In the genomic region with DNA sequence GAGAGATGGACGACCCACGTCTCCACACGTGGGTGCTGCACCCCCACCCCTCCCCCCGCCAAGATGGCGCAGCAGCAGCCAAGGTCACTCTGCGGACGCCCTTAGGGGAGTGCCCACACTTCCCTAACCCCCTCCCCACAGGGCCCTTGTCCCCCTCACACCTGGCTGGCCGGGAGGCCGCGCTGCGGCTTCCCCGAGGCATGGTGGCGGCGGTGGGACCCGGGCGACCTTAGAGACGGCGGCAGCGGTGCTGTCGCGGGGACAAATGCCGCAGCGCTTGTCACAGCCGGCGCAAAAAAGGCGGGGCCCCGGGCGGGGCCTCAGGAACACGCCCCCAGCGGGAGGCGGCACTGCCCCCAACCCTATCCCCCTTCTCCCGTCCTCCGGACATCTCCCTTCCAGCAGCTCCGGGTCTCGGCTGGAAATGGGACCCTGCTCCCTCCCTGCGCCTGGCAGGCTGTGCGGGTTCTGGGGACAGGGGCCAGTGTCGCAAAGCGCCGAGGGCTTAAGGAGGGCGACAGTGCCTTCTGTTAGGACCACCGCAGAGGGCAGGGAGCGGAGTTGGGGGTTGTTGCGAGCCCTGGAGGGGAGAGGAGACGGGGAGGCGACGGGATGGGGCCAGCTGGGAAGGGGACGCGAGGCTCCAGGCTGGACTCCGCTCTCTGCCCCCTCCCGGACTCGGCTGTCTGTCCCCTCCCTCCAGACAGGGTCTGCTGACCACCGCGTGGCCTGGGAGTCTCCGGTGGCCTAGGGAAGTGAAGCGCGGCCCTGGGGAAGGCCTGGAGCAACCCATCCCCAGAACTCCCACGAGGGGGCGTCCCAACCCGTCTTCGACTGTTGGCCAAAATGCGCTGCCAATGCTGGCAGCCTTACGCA, we compare ENCODE assay signal across 1 cellular context.
TF ChIP-seq lines count a peak whose summit lies in the region.

Gene CHCHD10 (minus strand): TSS at position 300 of the 876 bp plus-strand sequence. CDS start 98 bp downstream, at position 202.

TF ChIP-seq in K562, 482 proteins besides CTCF, POLR2A, EP300 and RAD21 (continued from another document and continues in another):
- TF ChIP-seq MAX (CRISPR knock-in tag; IDR thresholded peaks at IDR 0.05), result peak; percentile 79
- TF ChIP-seq FUS (optimal IDR thresholded peaks at IDR 0.05; ENCODE audit: low read depth, low read length), result no peak
- peak; percentile 89 for TF ChIP-seq GTF2E2 (tag; IDR thresholded peaks at IDR 0.05)
- TF ChIP-seq, protein P1, sequence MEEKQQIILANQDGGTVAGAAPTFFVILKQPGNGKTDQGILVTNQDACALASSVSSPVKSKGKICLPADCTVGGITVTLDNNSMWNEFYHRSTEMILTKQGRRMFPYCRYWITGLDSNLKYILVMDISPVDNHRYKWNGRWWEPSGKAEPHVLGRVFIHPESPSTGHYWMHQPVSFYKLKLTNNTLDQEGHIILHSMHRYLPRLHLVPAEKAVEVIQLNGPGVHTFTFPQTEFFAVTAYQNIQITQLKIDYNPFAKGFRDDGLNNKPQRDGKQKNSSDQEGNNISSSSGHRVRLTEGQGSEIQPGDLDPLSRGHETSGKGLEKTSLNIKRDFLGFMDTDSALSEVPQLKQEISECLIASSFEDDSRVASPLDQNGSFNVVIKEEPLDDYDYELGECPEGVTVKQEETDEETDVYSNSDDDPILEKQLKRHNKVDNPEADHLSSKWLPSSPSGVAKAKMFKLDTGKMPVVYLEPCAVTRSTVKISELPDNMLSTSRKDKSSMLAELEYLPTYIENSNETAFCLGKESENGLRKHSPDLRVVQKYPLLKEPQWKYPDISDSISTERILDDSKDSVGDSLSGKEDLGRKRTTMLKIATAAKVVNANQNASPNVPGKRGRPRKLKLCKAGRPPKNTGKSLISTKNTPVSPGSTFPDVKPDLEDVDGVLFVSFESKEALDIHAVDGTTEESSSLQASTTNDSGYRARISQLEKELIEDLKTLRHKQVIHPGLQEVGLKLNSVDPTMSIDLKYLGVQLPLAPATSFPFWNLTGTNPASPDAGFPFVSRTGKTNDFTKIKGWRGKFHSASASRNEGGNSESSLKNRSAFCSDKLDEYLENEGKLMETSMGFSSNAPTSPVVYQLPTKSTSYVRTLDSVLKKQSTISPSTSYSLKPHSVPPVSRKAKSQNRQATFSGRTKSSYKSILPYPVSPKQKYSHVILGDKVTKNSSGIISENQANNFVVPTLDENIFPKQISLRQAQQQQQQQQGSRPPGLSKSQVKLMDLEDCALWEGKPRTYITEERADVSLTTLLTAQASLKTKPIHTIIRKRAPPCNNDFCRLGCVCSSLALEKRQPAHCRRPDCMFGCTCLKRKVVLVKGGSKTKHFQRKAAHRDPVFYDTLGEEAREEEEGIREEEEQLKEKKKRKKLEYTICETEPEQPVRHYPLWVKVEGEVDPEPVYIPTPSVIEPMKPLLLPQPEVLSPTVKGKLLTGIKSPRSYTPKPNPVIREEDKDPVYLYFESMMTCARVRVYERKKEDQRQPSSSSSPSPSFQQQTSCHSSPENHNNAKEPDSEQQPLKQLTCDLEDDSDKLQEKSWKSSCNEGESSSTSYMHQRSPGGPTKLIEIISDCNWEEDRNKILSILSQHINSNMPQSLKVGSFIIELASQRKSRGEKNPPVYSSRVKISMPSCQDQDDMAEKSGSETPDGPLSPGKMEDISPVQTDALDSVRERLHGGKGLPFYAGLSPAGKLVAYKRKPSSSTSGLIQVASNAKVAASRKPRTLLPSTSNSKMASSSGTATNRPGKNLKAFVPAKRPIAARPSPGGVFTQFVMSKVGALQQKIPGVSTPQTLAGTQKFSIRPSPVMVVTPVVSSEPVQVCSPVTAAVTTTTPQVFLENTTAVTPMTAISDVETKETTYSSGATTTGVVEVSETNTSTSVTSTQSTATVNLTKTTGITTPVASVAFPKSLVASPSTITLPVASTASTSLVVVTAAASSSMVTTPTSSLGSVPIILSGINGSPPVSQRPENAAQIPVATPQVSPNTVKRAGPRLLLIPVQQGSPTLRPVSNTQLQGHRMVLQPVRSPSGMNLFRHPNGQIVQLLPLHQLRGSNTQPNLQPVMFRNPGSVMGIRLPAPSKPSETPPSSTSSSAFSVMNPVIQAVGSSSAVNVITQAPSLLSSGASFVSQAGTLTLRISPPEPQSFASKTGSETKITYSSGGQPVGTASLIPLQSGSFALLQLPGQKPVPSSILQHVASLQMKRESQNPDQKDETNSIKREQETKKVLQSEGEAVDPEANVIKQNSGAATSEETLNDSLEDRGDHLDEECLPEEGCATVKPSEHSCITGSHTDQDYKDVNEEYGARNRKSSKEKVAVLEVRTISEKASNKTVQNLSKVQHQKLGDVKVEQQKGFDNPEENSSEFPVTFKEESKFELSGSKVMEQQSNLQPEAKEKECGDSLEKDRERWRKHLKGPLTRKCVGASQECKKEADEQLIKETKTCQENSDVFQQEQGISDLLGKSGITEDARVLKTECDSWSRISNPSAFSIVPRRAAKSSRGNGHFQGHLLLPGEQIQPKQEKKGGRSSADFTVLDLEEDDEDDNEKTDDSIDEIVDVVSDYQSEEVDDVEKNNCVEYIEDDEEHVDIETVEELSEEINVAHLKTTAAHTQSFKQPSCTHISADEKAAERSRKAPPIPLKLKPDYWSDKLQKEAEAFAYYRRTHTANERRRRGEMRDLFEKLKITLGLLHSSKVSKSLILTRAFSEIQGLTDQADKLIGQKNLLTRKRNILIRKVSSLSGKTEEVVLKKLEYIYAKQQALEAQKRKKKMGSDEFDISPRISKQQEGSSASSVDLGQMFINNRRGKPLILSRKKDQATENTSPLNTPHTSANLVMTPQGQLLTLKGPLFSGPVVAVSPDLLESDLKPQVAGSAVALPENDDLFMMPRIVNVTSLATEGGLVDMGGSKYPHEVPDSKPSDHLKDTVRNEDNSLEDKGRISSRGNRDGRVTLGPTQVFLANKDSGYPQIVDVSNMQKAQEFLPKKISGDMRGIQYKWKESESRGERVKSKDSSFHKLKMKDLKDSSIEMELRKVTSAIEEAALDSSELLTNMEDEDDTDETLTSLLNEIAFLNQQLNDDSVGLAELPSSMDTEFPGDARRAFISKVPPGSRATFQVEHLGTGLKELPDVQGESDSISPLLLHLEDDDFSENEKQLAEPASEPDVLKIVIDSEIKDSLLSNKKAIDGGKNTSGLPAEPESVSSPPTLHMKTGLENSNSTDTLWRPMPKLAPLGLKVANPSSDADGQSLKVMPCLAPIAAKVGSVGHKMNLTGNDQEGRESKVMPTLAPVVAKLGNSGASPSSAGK (IDR thresholded peaks at IDR 0.05), result peak; percentile 78
- TF ChIP-seq GATAD2B (IDR thresholded peaks at IDR 0.05; ENCODE audit: borderline replicate concordance), result peak; percentile 26; the same call in 1 of the 2 replicates
- TF ChIP-seq, protein P2, sequence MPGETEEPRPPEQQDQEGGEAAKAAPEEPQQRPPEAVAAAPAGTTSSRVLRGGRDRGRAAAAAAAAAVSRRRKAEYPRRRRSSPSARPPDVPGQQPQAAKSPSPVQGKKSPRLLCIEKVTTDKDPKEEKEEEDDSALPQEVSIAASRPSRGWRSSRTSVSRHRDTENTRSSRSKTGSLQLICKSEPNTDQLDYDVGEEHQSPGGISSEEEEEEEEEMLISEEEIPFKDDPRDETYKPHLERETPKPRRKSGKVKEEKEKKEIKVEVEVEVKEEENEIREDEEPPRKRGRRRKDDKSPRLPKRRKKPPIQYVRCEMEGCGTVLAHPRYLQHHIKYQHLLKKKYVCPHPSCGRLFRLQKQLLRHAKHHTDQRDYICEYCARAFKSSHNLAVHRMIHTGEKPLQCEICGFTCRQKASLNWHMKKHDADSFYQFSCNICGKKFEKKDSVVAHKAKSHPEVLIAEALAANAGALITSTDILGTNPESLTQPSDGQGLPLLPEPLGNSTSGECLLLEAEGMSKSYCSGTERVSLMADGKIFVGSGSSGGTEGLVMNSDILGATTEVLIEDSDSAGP (CRISPR knock-in tag; IDR thresholded peaks at IDR 0.05), result no peak
- TF ChIP-seq FOXJ3 (CRISPR knock-in tag; IDR thresholded peaks at IDR 0.05), result no peak
- 0 out of 2 replicates have a peak, but pooled peaks have one; percentile 16 for TF ChIP-seq NR3C1 (CRISPR knock-in tag; IDR thresholded peaks at IDR 0.05)
- no peak for TF ChIP-seq PHF21A (IDR thresholded peaks at IDR 0.05; ENCODE audit: borderline replicate concordance, low read depth)
- TF ChIP-seq SMARCE1 (IDR thresholded peaks at IDR 0.05), result 0 out of 2 replicates have a peak, but pooled peaks have one; percentile 27
- TF ChIP-seq ID3 (CRISPR knock-in tag; IDR thresholded peaks at IDR 0.05), result no peak
- no peak for TF ChIP-seq ID3 (tag; IDR thresholded peaks at IDR 0.05)
- no peak for TF ChIP-seq PRMT5 (CRISPR knock-in tag; IDR thresholded peaks at IDR 0.05)
- TF ChIP-seq E2F5 (CRISPR knock-in tag; IDR thresholded peaks at IDR 0.05), result peak; percentile 25; the same call in 1 of the 2 replicates
- peak; percentile 67; the same call in 1 of the 2 replicates for TF ChIP-seq HDAC2 (IDR thresholded peaks at IDR 0.05)
- TF ChIP-seq ZNF395 (CRISPR knock-in tag; IDR thresholded peaks at IDR 0.05), result 0 out of 2 replicates have a peak, but pooled peaks have one; percentile 4
- TF ChIP-seq, protein P3, sequence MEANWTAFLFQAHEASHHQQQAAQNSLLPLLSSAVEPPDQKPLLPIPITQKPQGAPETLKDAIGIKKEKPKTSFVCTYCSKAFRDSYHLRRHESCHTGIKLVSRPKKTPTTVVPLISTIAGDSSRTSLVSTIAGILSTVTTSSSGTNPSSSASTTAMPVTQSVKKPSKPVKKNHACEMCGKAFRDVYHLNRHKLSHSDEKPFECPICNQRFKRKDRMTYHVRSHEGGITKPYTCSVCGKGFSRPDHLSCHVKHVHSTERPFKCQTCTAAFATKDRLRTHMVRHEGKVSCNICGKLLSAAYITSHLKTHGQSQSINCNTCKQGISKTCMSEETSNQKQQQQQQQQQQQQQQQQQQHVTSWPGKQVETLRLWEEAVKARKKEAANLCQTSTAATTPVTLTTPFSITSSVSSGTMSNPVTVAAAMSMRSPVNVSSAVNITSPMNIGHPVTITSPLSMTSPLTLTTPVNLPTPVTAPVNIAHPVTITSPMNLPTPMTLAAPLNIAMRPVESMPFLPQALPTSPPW (CRISPR knock-in tag; IDR thresholded peaks at IDR 0.05), result peak; percentile 84
- no peak for TF ChIP-seq ZNF274 (IDR thresholded peaks at IDR 0.05; ENCODE audit: borderline replicate concordance, low read depth, low read length)
- no peak for TF ChIP-seq CHD1 (IDR thresholded peaks at IDR 0.05; ENCODE audit: low read length)
- TF ChIP-seq TSC22D4 (tag; IDR thresholded peaks at IDR 0.05), result no peak
- no peak for TF ChIP-seq SMAD1 (IDR thresholded peaks at IDR 0.05; ENCODE audit: low read depth, low read length, partially characterized antibody)
- TF ChIP-seq SIRT6 (IDR thresholded peaks at IDR 0.05; ENCODE audit: low read depth, low read length), result no peak
- no peak for TF ChIP-seq ZNF354B (CRISPR knock-in tag; IDR thresholded peaks at IDR 0.05)
- TF ChIP-seq, protein P4, sequence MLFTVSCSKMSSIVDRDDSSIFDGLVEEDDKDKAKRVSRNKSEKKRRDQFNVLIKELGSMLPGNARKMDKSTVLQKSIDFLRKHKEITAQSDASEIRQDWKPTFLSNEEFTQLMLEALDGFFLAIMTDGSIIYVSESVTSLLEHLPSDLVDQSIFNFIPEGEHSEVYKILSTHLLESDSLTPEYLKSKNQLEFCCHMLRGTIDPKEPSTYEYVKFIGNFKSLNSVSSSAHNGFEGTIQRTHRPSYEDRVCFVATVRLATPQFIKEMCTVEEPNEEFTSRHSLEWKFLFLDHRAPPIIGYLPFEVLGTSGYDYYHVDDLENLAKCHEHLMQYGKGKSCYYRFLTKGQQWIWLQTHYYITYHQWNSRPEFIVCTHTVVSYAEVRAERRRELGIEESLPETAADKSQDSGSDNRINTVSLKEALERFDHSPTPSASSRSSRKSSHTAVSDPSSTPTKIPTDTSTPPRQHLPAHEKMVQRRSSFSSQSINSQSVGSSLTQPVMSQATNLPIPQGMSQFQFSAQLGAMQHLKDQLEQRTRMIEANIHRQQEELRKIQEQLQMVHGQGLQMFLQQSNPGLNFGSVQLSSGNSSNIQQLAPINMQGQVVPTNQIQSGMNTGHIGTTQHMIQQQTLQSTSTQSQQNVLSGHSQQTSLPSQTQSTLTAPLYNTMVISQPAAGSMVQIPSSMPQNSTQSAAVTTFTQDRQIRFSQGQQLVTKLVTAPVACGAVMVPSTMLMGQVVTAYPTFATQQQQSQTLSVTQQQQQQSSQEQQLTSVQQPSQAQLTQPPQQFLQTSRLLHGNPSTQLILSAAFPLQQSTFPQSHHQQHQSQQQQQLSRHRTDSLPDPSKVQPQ (CRISPR knock-in tag; IDR thresholded peaks at IDR 0.05; ENCODE audit: borderline replicate concordance), result no peak
- TF ChIP-seq LCOR (CRISPR knock-in tag; IDR thresholded peaks at IDR 0.05), result no peak
- TF ChIP-seq SRSF1 (IDR thresholded peaks at IDR 0.05; ENCODE audit: low read depth, low read length), result no peak
- no peak for TF ChIP-seq ZFP1 (CRISPR knock-in tag; IDR thresholded peaks at IDR 0.05)
- no peak; the same call in 1 of the 2 replicates for TF ChIP-seq ZNF263 (CRISPR knock-in tag; IDR thresholded peaks at IDR 0.05; ENCODE audit: borderline replicate concordance)
- no peak for TF ChIP-seq EHMT2 (IDR thresholded peaks at IDR 0.05)
- no peak for TF ChIP-seq ZNF174 (CRISPR knock-in tag; IDR thresholded peaks at IDR 0.05)
- 0 out of 2 replicates have a peak, but pooled peaks have one; percentile 23 for TF ChIP-seq GABPA (tag; conservative IDR thresholded peaks at IDR 0.05; ENCODE audit: low read depth)
- TF ChIP-seq POLR2B (IDR thresholded peaks at IDR 0.05; ENCODE audit: low read depth, partially characterized antibody), result peak; percentile 83
- TF ChIP-seq SAP30 (IDR thresholded peaks at IDR 0.05; ENCODE audit: borderline replicate concordance, insufficient read depth, low read depth, low read length, poor library complexity, severe bottlenecking), result peak; percentile 69
- TF ChIP-seq ELF1 (tag; IDR thresholded peaks at IDR 0.05), result no peak
